Comparison of ENCODE assay signal across 8 cellular contexts in the genomic region with DNA sequence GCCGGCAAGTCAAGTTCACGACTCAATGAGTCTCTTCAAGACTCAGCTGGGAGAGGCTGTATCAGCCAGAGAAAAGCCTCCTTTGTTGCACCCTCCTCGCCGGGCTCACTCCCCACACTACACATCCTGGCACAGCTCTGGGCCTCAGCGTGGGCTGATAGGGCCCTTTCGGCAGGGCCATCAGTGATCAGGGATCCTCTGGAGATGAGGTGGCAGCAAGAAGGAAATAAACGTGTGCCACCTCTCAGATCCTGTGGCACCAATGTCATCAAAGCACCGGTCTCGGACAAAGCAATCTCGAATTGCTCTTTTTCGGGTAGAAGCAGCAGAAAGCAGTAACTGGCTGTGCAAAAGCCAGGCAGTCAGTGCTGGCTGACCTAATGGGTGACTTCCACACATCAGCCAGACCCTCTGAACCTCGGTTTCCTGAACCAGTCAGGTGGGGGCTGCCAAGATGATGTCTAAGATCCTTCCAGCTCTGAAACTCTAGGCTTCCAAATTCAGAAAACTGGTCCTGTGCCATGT. TPM values are rescaled to one million over a fixed set of nuclear protein-coding genes. Genes with fewer than 3 reads are reported as not detected.
DNase-seq lines count a peak whose midpoint lies in the region; ATAC-seq and TF ChIP-seq lines count a peak whose summit lies in the region.

No MANE protein-coding gene starts in this region.

- peaks cover 78% of the 10 kb centered on the region for H3K4me1 Mint-ChIP-seq in activated B cell treated with CpG ODN at 0.5 μM for 24 hours

- H3K4me3 ChIP-seq in GM12875 (ENCODE audit: low read depth, low read length) = peak overlapping the region; percentile 90
- peak overlapping the region; percentile 96 for H3K4me3 ChIP-seq in skeletal muscle cell (ENCODE audit: low read depth, low read length)

- peak overlapping the region; percentile 97 for H3K4me3 Mint-ChIP-seq in activated B cell treated with CpG ODN at 0.5 μM for 24 hours

- DNase-seq in activated B cell treated with CpG ODN at 0.5 μM for 24 hours (no peak), foreskin melanocyte (peak; percentile 66), skeletal muscle cell (ENCODE audit: low read depth) (no peak), AG08396 (ENCODE audit: low spot score) (no peak), dermis blood vessel endothelial cell (no peak)

- H3K27ac Mint-ChIP-seq in activated B cell treated with CpG ODN at 0.5 μM for 24 hours = peak overlapping the region; percentile 73

- POLR2A ChIA-PET in activated B cell treated with CpG ODN at 0.5 μM for 24 hours (lab: Charles Lee) = interaction anchor here (1.2 to 27.8 kb wide), 5 partner anchors 9 to 202 kb away, joined by 4 to 1194 read pairs (median 11); a partner anchor contains a TSS

- peaks cover 63% of the 10 kb centered on the region for H3K36me3 Mint-ChIP-seq in activated B cell treated with CpG ODN at 0.5 μM for 24 hours (ENCODE audit: low read depth)

- H3K9me3 Mint-ChIP-seq in activated B cell treated with CpG ODN at 0.5 μM for 24 hours = no peaks in the 10 kb centered on the region

- CTCF ChIA-PET in activated B cell treated with CpG ODN at 0.5 μM for 24 hours (lab: Charles Lee) = interaction anchor here (1.1 to 11.5 kb wide), 6 partner anchors 11 to 25 kb away, joined by 4 to 163 read pairs (median 10); no protein-coding TSS in a partner anchor

- no peaks in the 10 kb centered on the region for H3K27me3 Mint-ChIP-seq in activated B cell treated with CpG ODN at 0.5 μM for 24 hours

- no peak for TF ChIP-seq CTCF in GM12875 (IDR thresholded peaks at IDR 0.05; ENCODE audit: borderline replicate concordance, insufficient read depth, low read depth, low read length)
- no peak for TF ChIP-seq CTCF in activated B cell treated with CpG ODN at 0.5 μM for 24 hours (IDR thresholded peaks at IDR 0.05)

- ATAC-seq in activated B cell treated with CpG ODN at 0.5 μM for 24 hours (ENCODE audit: low read depth) (no peak), GM18873 (IDR thresholded peaks at IDR 0.05; ENCODE audit: low FRiP score, unreplicated experiment) (no peak), esophagus mucosa (no peak)

- intact Hi-C loops in activated B cell treated with CpG ODN at 0.5 μM for 24 hours (cut with micrococcal nuclease) = no loop called here

RNA-seq across cellular contexts. Expression of a gene that starts 2.1 kb away (rescaled TPM):
- 357 and 360 TPM in 2 replicates for total RNA-seq in activated B cell treated with CpG ODN at 0.5 μM for 24 hours
- total RNA-seq in esophagus mucosa = 25.6 TPM
- 75.9 and 125 TPM in 2 replicates for total RNA-seq in dermis blood vessel endothelial cell

RNA-seq across cellular contexts. Expression of a gene that starts 31.8 kb away (rescaled TPM):
- total RNA-seq in activated B cell treated with CpG ODN at 0.5 μM for 24 hours (2.2 and 3.7 TPM in 2 replicates), esophagus mucosa (20.5 TPM), dermis blood vessel endothelial cell (0.34 and 0.37 TPM in 2 replicates)

RNA-seq across cellular contexts. Expression of a gene that starts 40.7 kb away (rescaled TPM):
- total RNA-seq in activated B cell treated with CpG ODN at 0.5 μM for 24 hours (31.2 and 35.0 TPM in 2 replicates), esophagus mucosa (10.7 TPM), dermis blood vessel endothelial cell (17.7 and 24.8 TPM in 2 replicates)

RNA-seq across cellular contexts. Expression of a gene that starts 48.2 kb away (rescaled TPM):
- 12.0 and 12.6 TPM in 2 replicates for total RNA-seq in activated B cell treated with CpG ODN at 0.5 μM for 24 hours
- 7.0 TPM for total RNA-seq in esophagus mucosa
- 14.1 and 15.0 TPM in 2 replicates for total RNA-seq in dermis blood vessel endothelial cell

RNA-seq across cellular contexts. Expression of a gene that starts 59.4 kb away (rescaled TPM):
- total RNA-seq in activated B cell treated with CpG ODN at 0.5 μM for 24 hours (0.33 and 0.71 TPM in 2 replicates), esophagus mucosa (not detected), dermis blood vessel endothelial cell (not detected in 2 replicates)
